ENCODE assay signal across 27 cellular contexts in the genomic region with DNA sequence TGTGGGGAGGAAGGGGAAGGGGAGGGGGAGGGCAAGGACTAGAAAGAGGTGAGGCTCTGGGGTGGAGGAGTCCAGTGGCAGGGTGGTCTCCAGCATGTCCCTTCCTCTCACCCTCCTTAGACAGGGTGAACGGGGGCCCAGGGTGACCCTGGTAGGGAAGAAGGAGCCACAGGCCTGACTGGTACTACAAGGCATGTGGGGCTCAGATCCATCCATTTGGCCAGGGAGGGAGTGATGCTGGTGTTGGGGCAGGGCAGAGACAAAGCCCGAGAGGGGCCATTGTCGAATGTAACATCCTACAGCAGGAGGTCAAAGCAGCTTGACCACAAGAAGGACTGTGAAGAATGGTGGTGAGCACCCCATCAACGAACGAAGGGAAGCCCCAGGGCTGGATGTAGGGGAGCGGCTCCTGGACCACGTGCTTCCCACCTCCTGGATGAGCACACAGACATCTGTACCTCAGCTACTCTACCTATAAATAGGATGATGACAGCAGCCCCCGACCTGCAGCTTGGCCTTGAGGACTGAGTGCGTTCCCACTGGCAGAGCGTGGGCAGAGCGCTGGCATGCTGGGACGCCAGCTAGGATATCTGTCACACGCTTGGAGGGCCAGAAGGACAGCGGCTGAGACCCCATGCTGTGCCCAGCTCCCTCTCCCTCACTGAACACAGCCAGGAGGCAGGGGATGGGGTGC.
DNase-seq lines count a peak whose midpoint lies in the region; ATAC-seq and TF ChIP-seq lines count a peak whose summit lies in the region.
"Had no signal": no experiment of that assay in that cellular context is flagged by ENCODE, and none has a peak within 500 bp of the region (broad histone marks: within the 10 kb centered on the region; RNA-seq: fewer than 3 reads in every experiment).

No MANE protein-coding gene starts in this region.

- ATAC-seq in heart left ventricle (peak; percentile 41 to 69 (median 60)), lower lobe of right lung (no peak)
- ATAC-seq in activated T-helper 17 cell treated with anti-CD3 and anti-CD28 coated beads, Interleukin-2, amount 50 U/mL, for 72 hours (replicated peaks), result no peak
- ATAC-seq: activated CD8-positive, alpha-beta memory T cell treated with anti-CD3 and anti-CD28 coated beads, Interleukin-2, amount 10 ng/mL, durations not matched to agents 7 days and 5 days; body of pancreas; HCT116 had no signal

- H3K4me3 Mint-ChIP-seq in brain, result no peak overlapping the region
- H3K4me3 Mint-ChIP-seq in activated T-helper 17 cell treated with anti-CD3 and anti-CD28 coated beads, Interleukin-2, amount 50 U/mL, for 72 hours, result no peak overlapping the region
- H3K4me3 Mint-ChIP-seq: activated CD8-positive, alpha-beta memory T cell treated with anti-CD3 and anti-CD28 coated beads, Interleukin-2, amount 10 ng/mL, durations not matched to agents 7 days and 5 days; activated naive CD4-positive, alpha-beta T cell treated with anti-CD3 and anti-CD28 coated beads for 36 hours; B cell had no signal

- peaks cover 0 to 3% (median 0%) of the 10 kb centered on the region in 9 donors for H3K27me3 ChIP-seq in heart left ventricle
- H3K27me3 ChIP-seq in left ventricle myocardium inferior (ENCODE audit: low read depth), result peaks cover 13% of the 10 kb centered on the region
- peaks cover 14% of the 10 kb centered on the region for H3K27me3 ChIP-seq in lower lobe of right lung (ENCODE audit: low read depth)
- H3K27me3 ChIP-seq in testis, result no peaks in the 10 kb centered on the region
- no peaks in the 10 kb centered on the region for H3K27me3 ChIP-seq in thyroid gland
- peaks cover 34% of the 10 kb centered on the region for H3K27me3 ChIP-seq in HAP-1 (ENCODE audit: low read depth)
- H3K27me3 ChIP-seq: adrenal gland, body of pancreas had no signal

- in situ Hi-C loops in HAP-1 (cut with MboI; ENCODE audit: low sequenced_read_pairs), result no loop called here

- TF ChIP-seq CTCF in heart left ventricle (IDR thresholded peaks at IDR 0.05) (no peak), left ventricle myocardium inferior (IDR thresholded peaks at IDR 0.05; ENCODE audit: borderline replicate concordance) (no peak), brain (conservative IDR thresholded peaks at IDR 0.05) (no peak), lower lobe of right lung (IDR thresholded peaks at IDR 0.05) (no peak), testis (IDR thresholded peaks at IDR 0.05) (no peak), thyroid gland (IDR thresholded peaks at IDR 0.05) (no peak)

- H3K27ac Mint-ChIP-seq in brain, result peak overlapping the region; percentile 27 to 87 (median 64)
- no peak overlapping the region for H3K27ac Mint-ChIP-seq in activated T-helper 17 cell treated with anti-CD3 and anti-CD28 coated beads, Interleukin-2, amount 50 U/mL, for 72 hours
- H3K27ac Mint-ChIP-seq: activated CD8-positive, alpha-beta memory T cell treated with anti-CD3 and anti-CD28 coated beads, Interleukin-2, amount 10 ng/mL, durations not matched to agents 7 days and 5 days; activated naive CD4-positive, alpha-beta T cell treated with anti-CD3 and anti-CD28 coated beads for 36 hours; B cell had no signal

- DNase-seq in heart left ventricle (peak in 3 of 5 donors; percentile 26 to 45 (median 36)), left ventricle myocardium inferior (no peak), lower lobe of right lung (peak; percentile 27), testis (peak; percentile 47), thyroid gland (no peak), HAP-1 (ENCODE audit: low spot score in 2 of 2) (no peak)
- DNase-seq: ACHN; activated CD8-positive, alpha-beta memory T cell treated with anti-CD3 and anti-CD28 coated beads, Interleukin-2, amount 10 ng/mL, durations not matched to agents 7 days and 5 days; activated naive CD4-positive, alpha-beta T cell treated with anti-CD3 and anti-CD28 coated beads for 36 hours; activated T-cell treated with anti-CD3 and anti-CD28 coated beads, Interleukin-2, amount 50 U/mL, for 48 hours; EL; foreskin melanocyte; MM.1S; NCI-H1105 treated with DMSO at 0.1 percent for 48 hours; NCI-H2107; stimulated activated CD4-positive, alpha-beta T cell treated with anti-CD3 and anti-CD28 coated beads, Interleukin-15, amount 100 ng/mL, for 24 hours; stimulated activated CD4-positive, alpha-beta T cell treated with anti-CD3 and anti-CD28 coated beads, Interleukin-4, amount 100 ng/mL, for 4 hours; trophoblast cell had no signal

- no peak overlapping the region for H3K4me3 ChIP-seq in heart left ventricle
- H3K4me3 ChIP-seq in left ventricle myocardium inferior, result no peak overlapping the region
- no peak overlapping the region for H3K4me3 ChIP-seq in lower lobe of right lung
- no peak overlapping the region for H3K4me3 ChIP-seq in testis
- H3K4me3 ChIP-seq in thyroid gland (replicated peaks in 1 of 3), result no peak overlapping the region
- no peak overlapping the region for H3K4me3 ChIP-seq in HAP-1
- H3K4me3 ChIP-seq: adrenal gland, body of pancreas, SK-N-MC had no signal

- no peak for TF ChIP-seq POLR2A in heart left ventricle (IDR thresholded peaks at IDR 0.05)
- TF ChIP-seq POLR2A in testis (IDR thresholded peaks at IDR 0.05), result no peak
- no peak for TF ChIP-seq POLR2A in thyroid gland (IDR thresholded peaks at IDR 0.05)

- H3K4me1 ChIP-seq in heart left ventricle (no peaks in the 10 kb centered on the region), left ventricle myocardium inferior (no peaks in the 10 kb centered on the region), lower lobe of right lung (no peaks in the 10 kb centered on the region), testis (peaks cover 4% of the 10 kb centered on the region), thyroid gland (no peaks in the 10 kb centered on the region), HAP-1 (no peaks in the 10 kb centered on the region)
- H3K4me1 ChIP-seq: body of pancreas had no signal

- H3K4me1 Mint-ChIP-seq in brain, result peaks cover 53% of the 10 kb centered on the region
- no peaks in the 10 kb centered on the region for H3K4me1 Mint-ChIP-seq in activated T-helper 17 cell treated with anti-CD3 and anti-CD28 coated beads, Interleukin-2, amount 50 U/mL, for 72 hours
- H3K4me1 Mint-ChIP-seq: activated CD8-positive, alpha-beta memory T cell treated with anti-CD3 and anti-CD28 coated beads, Interleukin-2, amount 10 ng/mL, durations not matched to agents 7 days and 5 days; B cell had no signal

- H3K9me3 Mint-ChIP-seq in brain, result peaks cover 11 to 16% (median 15%) of the 10 kb centered on the region in 5 experiments
- H3K9me3 Mint-ChIP-seq in activated T-helper 17 cell treated with anti-CD3 and anti-CD28 coated beads, Interleukin-2, amount 50 U/mL, for 72 hours, result peaks cover 10% of the 10 kb centered on the region
- H3K9me3 Mint-ChIP-seq: neural crest cell had no signal

- H3K36me3 ChIP-seq in heart left ventricle, result no peaks in the 10 kb centered on the region
- H3K36me3 ChIP-seq in left ventricle myocardium inferior, result no peaks in the 10 kb centered on the region
- no peaks in the 10 kb centered on the region for H3K36me3 ChIP-seq in lower lobe of right lung
- no peaks in the 10 kb centered on the region for H3K36me3 ChIP-seq in testis (ENCODE audit: low read depth, missing control alignments)
- no peaks in the 10 kb centered on the region for H3K36me3 ChIP-seq in thyroid gland
- H3K36me3 ChIP-seq in HAP-1 (replicated peaks), result no peaks in the 10 kb centered on the region
- H3K36me3 ChIP-seq: adrenal gland had no signal

- no peaks in the 10 kb centered on the region for H3K36me3 Mint-ChIP-seq in brain
- no peaks in the 10 kb centered on the region for H3K36me3 Mint-ChIP-seq in activated T-helper 17 cell treated with anti-CD3 and anti-CD28 coated beads, Interleukin-2, amount 50 U/mL, for 72 hours (ENCODE audit: low read depth)
- H3K36me3 Mint-ChIP-seq: activated CD8-positive, alpha-beta memory T cell treated with anti-CD3 and anti-CD28 coated beads, Interleukin-2, amount 10 ng/mL, durations not matched to agents 7 days and 5 days had no signal

- 74 to 84% (median 81%) methylated on average over 11 to 14 of the region's 14 CpGs for WGBS in heart left ventricle, 4 donors
- WGBS in testis, 2 donors, result 60 to 66% methylated on average over 8 to 14 of the region's 14 CpGs
- WGBS in thyroid gland, 2 donors, result 79 to 82% methylated on average over 14 of the region's 14 CpGs

- intact Hi-C loops in heart left ventricle (cut with DNase I) (no loop called here), left ventricle myocardium inferior (cut with micrococcal nuclease) (no loop called here), lower lobe of right lung (cut with DNase I) (no loop called here), testis (cut with DNase I; ENCODE audit: low total_unique reads) (no loop called here), thyroid gland (cut with DNase I) (no loop called here)

- peaks cover 0 to 22% (median 5%) of the 10 kb centered on the region in 12 donors for H3K9me3 ChIP-seq in heart left ventricle
- H3K9me3 ChIP-seq in left ventricle myocardium inferior (replicated peaks), result peaks cover 19% of the 10 kb centered on the region
- no peaks in the 10 kb centered on the region for H3K9me3 ChIP-seq in lower lobe of right lung
- H3K9me3 ChIP-seq in testis, result no peaks in the 10 kb centered on the region
- H3K9me3 ChIP-seq in thyroid gland, result no peaks in the 10 kb centered on the region
- no peaks in the 10 kb centered on the region for H3K9me3 ChIP-seq in HAP-1
- H3K9me3 ChIP-seq: adrenal gland, body of pancreas had no signal

- peaks cover 10% of the 10 kb centered on the region for H3K27me3 Mint-ChIP-seq in brain
- H3K27me3 Mint-ChIP-seq in activated T-helper 17 cell treated with anti-CD3 and anti-CD28 coated beads, Interleukin-2, amount 50 U/mL, for 72 hours, result peaks cover 19% of the 10 kb centered on the region

- H3K27ac ChIP-seq in heart left ventricle (no peak overlapping the region), left ventricle myocardium inferior (replicated peaks) (no peak overlapping the region), lower lobe of right lung (no peak overlapping the region), testis (no peak overlapping the region), thyroid gland (no peak overlapping the region)
- H3K27ac ChIP-seq: body of pancreas, RWPE1, SK-N-MC had no signal

Comparison
In these comparisons a context has a peak if more than half of its experiments do, and no peak if none do; other contexts are left out.
1. DNase-seq: peak in heart left ventricle (3 of 5), lower lobe of right lung (single experiment) and testis (single experiment); none in left ventricle myocardium inferior (single experiment), thyroid gland (0 of 2) and HAP-1 (0 of 2).
2. ATAC-seq: peak in heart left ventricle (4 of 4); none in lower lobe of right lung (0 of 2) and activated T-helper 17 cell treated with anti-CD3 and anti-CD28 coated beads, Interleukin-2, amount 50 U/mL, for 72 hours (single experiment).